In the genomic region with DNA sequence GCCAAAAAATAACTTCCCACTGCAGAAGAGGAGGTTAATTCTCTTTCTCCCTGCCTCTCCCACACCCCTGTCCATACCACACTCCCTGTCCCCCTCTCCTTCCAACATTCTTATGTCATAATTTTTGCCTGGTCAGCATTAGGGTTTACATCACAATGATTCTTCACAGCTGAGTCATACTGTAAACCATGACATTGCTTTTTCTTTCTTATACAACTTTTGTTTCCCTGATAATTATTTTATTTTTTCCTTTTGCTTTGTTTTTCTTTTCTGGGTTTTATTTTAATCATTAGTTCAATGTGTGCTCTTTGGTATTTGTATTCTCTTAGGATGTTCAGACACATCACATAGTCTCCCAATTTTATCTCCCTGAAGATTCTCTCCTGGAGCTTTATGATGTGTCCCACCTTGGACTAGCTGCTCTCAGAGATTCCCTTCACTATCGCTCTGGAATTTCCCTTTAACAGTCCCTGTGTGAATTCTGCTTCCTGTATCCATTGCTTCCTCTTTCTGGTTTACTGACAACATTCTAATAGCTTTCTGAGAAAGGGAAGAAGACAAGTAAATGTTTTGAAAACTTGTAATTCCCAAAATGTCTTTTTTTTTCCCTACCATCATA, we compare ENCODE assay signal across 1 cellular context.
TF ChIP-seq lines count a peak whose summit lies in the region.

No MANE protein-coding gene starts in this region.

TF ChIP-seq in endothelial cell of umbilical vein, 7 proteins besides CTCF, POLR2A, EP300 and RAD21:
- TF ChIP-seq, protein P1, sequence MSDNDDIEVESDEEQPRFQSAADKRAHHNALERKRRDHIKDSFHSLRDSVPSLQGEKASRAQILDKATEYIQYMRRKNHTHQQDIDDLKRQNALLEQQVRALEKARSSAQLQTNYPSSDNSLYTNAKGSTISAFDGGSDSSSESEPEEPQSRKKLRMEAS (IDR thresholded peaks at IDR 0.05; ENCODE audit: insufficient read depth, insufficient read length), result no peak
- peak; percentile 10 for TF ChIP-seq FOS (IDR thresholded peaks at IDR 0.05; ENCODE audit: borderline replicate concordance, insufficient read depth, low read length)
